ENCODE assay signal across 2 cellular contexts in genomic region chr2:224689539-224689938, GRCh38.
TF ChIP-seq lines count a peak whose summit lies in the region.

No MANE protein-coding gene starts in this region.

TF ChIP-seq in HCT116, 20 proteins besides CTCF, POLR2A, EP300 and RAD21:
- TF ChIP-seq ZBTB33 (IDR thresholded peaks at IDR 0.05; ENCODE audit: extremely low read depth, insufficient replicate concordance, low read length): no peak
TF ChIP-seq in HCT116: peak in this region for 0.

TF ChIP-seq in endothelial cell of umbilical vein, 7 proteins besides CTCF, POLR2A, EP300 and RAD21:
- TF ChIP-seq, protein P1, sequence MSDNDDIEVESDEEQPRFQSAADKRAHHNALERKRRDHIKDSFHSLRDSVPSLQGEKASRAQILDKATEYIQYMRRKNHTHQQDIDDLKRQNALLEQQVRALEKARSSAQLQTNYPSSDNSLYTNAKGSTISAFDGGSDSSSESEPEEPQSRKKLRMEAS (IDR thresholded peaks at IDR 0.05; ENCODE audit: insufficient read depth, insufficient read length): no peak
- TF ChIP-seq FOS (IDR thresholded peaks at IDR 0.05; ENCODE audit: borderline replicate concordance, insufficient read depth, low read length) (no peak), GATA2 (IDR thresholded peaks at IDR 0.05; ENCODE audit: insufficient read depth, insufficient read length, low read depth, low read length) (no peak), EZH2 (IDR thresholded peaks at IDR 0.05; ENCODE audit: borderline replicate concordance, low read depth, low read length, severe bottlenecking) (no peak), POLR2AphosphoS5 (IDR thresholded peaks at IDR 0.05; ENCODE audit: insufficient read depth, low read depth, low read length) (no peak)
